In genomic region chr10:119396008-119396708, GRCh38 we compare ENCODE assay signal across 13 cellular contexts.
DNase-seq lines count a peak whose midpoint lies in the region; ATAC-seq and TF ChIP-seq lines count a peak whose summit lies in the region.
"Had no signal": no experiment of that assay in that cellular context is flagged by ENCODE, and none has a peak within 500 bp of the region (broad histone marks: within the 10 kb centered on the region; RNA-seq: fewer than 3 reads in every experiment).

No MANE protein-coding gene starts in this region.

- DNase-seq in NCI-H345 (lab: John Stamatoyannopoulos, UW) (peak; percentile 8), NCI-H345 treated with DMSO at 0.1 percent for 48 hours (lab: John Stamatoyannopoulos, UW; ENCODE audit: unreplicated experiment) (no peak), OCI-LY7 (ENCODE audit: low spot score) (no peak), left lung (no peak), substantia nigra (lab: John Stamatoyannopoulos, UW) (no peak), MCF 10A (ENCODE audit: unreplicated experiment) (no peak), CD1c-positive myeloid dendritic cell (ENCODE audit: extremely low spot score) (no peak)
- DNase-seq in CD8-positive, alpha-beta memory T cell = no peak
- DNase-seq: activated CD4-positive, alpha-beta T cell treated with anti-CD3 and anti-CD28 coated beads, Interleukin-2, amount 10 ng/mL, durations not matched to agents 7 days and 5 days; activated naive CD4-positive, alpha-beta T cell treated with anti-CD3 and anti-CD28 coated beads for 36 hours; foreskin melanocyte; NCI-H82 had no signal

- H4K20me1 ChIP-seq in OCI-LY7 (ENCODE audit: insufficient read depth, low read length) = no peaks in the 10 kb centered on the region

- H3K9me2 ChIP-seq in OCI-LY7 (ENCODE audit: insufficient read depth, low read length) = no peaks in the 10 kb centered on the region

- no peaks in the 10 kb centered on the region for H3K9me3 ChIP-seq in OCI-LY7 (ENCODE audit: low read length)
- no peaks in the 10 kb centered on the region for H3K9me3 ChIP-seq in left lung
- no peaks in the 10 kb centered on the region for H3K9me3 ChIP-seq in CD8-positive, alpha-beta memory T cell (ENCODE audit: low read length)
- H3K9me3 ChIP-seq: thoracic aorta had no signal

- no peaks in the 10 kb centered on the region for H3K4me1 Mint-ChIP-seq in MCF 10A (ENCODE audit: insufficient read depth, unreplicated experiment)
- H3K4me1 Mint-ChIP-seq in CD8-positive, alpha-beta memory T cell = peaks cover 6 to 13% (median 12%) of the 10 kb centered on the region in 3 donors
- H3K4me1 Mint-ChIP-seq: activated CD4-positive, alpha-beta T cell treated with anti-CD3 and anti-CD28 coated beads, Interleukin-2, amount 10 ng/mL, durations not matched to agents 7 days and 5 days had no signal

- H3K79me2 ChIP-seq in OCI-LY7 (ENCODE audit: insufficient read depth, low read depth, low read length) = no peaks in the 10 kb centered on the region

- no peak overlapping the region for H3K27ac Mint-ChIP-seq in MCF 10A (ENCODE audit: low read depth, unreplicated experiment)
- H3K27ac Mint-ChIP-seq in CD8-positive, alpha-beta memory T cell = peak overlapping the region in 2 of 8 donors; percentile 35 to 36
- H3K27ac Mint-ChIP-seq: activated CD4-positive, alpha-beta T cell treated with anti-CD3 and anti-CD28 coated beads, Interleukin-2, amount 10 ng/mL, durations not matched to agents 7 days and 5 days; activated naive CD4-positive, alpha-beta T cell treated with anti-CD3 and anti-CD28 coated beads for 36 hours had no signal

- no peak overlapping the region for H2AFZ ChIP-seq in OCI-LY7 (ENCODE audit: low read length)

- H3K9me3 Mint-ChIP-seq in MCF 10A (ENCODE audit: unreplicated experiment) = no peaks in the 10 kb centered on the region
- H3K9me3 Mint-ChIP-seq in CD8-positive, alpha-beta memory T cell = no peaks in the 10 kb centered on the region
- H3K9me3 Mint-ChIP-seq: activated CD4-positive, alpha-beta T cell treated with anti-CD3 and anti-CD28 coated beads, Interleukin-2, amount 10 ng/mL, durations not matched to agents 7 days and 5 days; activated naive CD4-positive, alpha-beta T cell treated with anti-CD3 and anti-CD28 coated beads for 36 hours had no signal

- no peaks in the 10 kb centered on the region for H3K36me3 ChIP-seq in OCI-LY7 (ENCODE audit: insufficient read depth, low read length)
- peaks cover 0 to 12% of the 10 kb centered on the region in 2 donors for H3K36me3 ChIP-seq in left lung
- no peaks in the 10 kb centered on the region for H3K36me3 ChIP-seq in CD8-positive, alpha-beta memory T cell (ENCODE audit: insufficient read depth, low read length)

- H3K4me1 ChIP-seq in OCI-LY7 (ENCODE audit: insufficient read depth, low read length, poor library complexity, severe bottlenecking) (peaks cover 18% of the 10 kb centered on the region), left lung (peaks cover 12 to 20% of the 10 kb centered on the region in 2 donors)
- H3K4me1 ChIP-seq in CD8-positive, alpha-beta memory T cell (ENCODE audit: insufficient read depth, low read length) = no peaks in the 10 kb centered on the region

- POLR2A ChIA-PET in OCI-LY7 (lab: Charles Lee) (interaction anchor here (1.1 to 1.4 kb wide), 2 partner anchors 9 to 11 kb away, joined by 3 to 5 read pairs; no protein-coding TSS in a partner anchor), MCF 10A (lab: Yijun Ruan, JAX) (no interaction called here)
- POLR2A ChIA-PET in CD8-positive, alpha-beta memory T cell (lab: Charles Lee) = no interaction called here

- H3K27me3 Mint-ChIP-seq in MCF 10A (ENCODE audit: insufficient read depth, unreplicated experiment) = no peaks in the 10 kb centered on the region
- no peaks in the 10 kb centered on the region for H3K27me3 Mint-ChIP-seq in CD8-positive, alpha-beta memory T cell
- H3K27me3 Mint-ChIP-seq: activated CD4-positive, alpha-beta T cell treated with anti-CD3 and anti-CD28 coated beads, Interleukin-2, amount 10 ng/mL, durations not matched to agents 7 days and 5 days had no signal

- CTCF ChIA-PET in OCI-LY7 (lab: Charles Lee; ENCODE audit: unreplicated experiment) = no interaction called here
- CTCF ChIA-PET in MCF 10A (lab: Yijun Ruan, JAX) = interaction anchor here (0.7 kb wide), 1 partner anchor 198 kb away, joined by 4 read pairs; no protein-coding TSS in a partner anchor
- CTCF ChIA-PET in CD8-positive, alpha-beta memory T cell (lab: Charles Lee) = no interaction called here

- H3K4me3 Mint-ChIP-seq in MCF 10A (ENCODE audit: unreplicated experiment) = no peak overlapping the region
- H3K4me3 Mint-ChIP-seq in CD8-positive, alpha-beta memory T cell = no peak overlapping the region
- H3K4me3 Mint-ChIP-seq: activated CD4-positive, alpha-beta T cell treated with anti-CD3 and anti-CD28 coated beads, Interleukin-2, amount 10 ng/mL, durations not matched to agents 7 days and 5 days; activated naive CD4-positive, alpha-beta T cell treated with anti-CD3 and anti-CD28 coated beads for 36 hours had no signal

- H3K4me3 ChIP-seq in OCI-LY7 (ENCODE audit: low read depth, low read length, poor library complexity, severe bottlenecking) (no peak overlapping the region), left lung (no peak overlapping the region)
- H3K4me3 ChIP-seq in CD8-positive, alpha-beta memory T cell (ENCODE audit: low read length) = no peak overlapping the region
- H3K4me3 ChIP-seq: thoracic aorta had no signal

- H3K4me2 ChIP-seq in OCI-LY7 (ENCODE audit: low read length) = peak overlapping the region; percentile 2; the same call in 1 of the 2 replicates

- H3K27ac ChIP-seq in OCI-LY7 (ENCODE audit: low read depth, low read length, poor library complexity, severe bottlenecking) (no peak overlapping the region), left lung (peak overlapping the region; percentile 65 to 90), substantia nigra (ENCODE audit: low read depth, low read length, poor library complexity, severe bottlenecking) (peak overlapping the region; percentile 9)
- H3K27ac ChIP-seq in CD8-positive, alpha-beta memory T cell (ENCODE audit: low read depth, low read length) = no peak overlapping the region

- no peaks in the 10 kb centered on the region for H3K27me3 ChIP-seq in left lung
- no peaks in the 10 kb centered on the region for H3K27me3 ChIP-seq in CD8-positive, alpha-beta memory T cell (ENCODE audit: insufficient read depth, low read length, poor library complexity, severe bottlenecking)

- TF ChIP-seq CTCF in OCI-LY7 (conservative IDR thresholded peaks at IDR 0.05; ENCODE audit: low read length) (no peak), left lung (IDR thresholded peaks at IDR 0.05) (no peak), MCF 10A (IDR thresholded peaks at IDR 0.05; ENCODE audit: unreplicated experiment) (no peak)

- ATAC-seq in left lung = no peak

- BruUV-seq in OCI-LY7 (replicated peaks; lab: Mats Ljungman, UMichigan) = no TSS peak
- BruUV-seq in MCF 10A (replicated peaks; lab: Mats Ljungman, UMichigan) = no TSS peak

- intact Hi-C loops in OCI-LY7 (cut with micrococcal nuclease; ENCODE audit: unreplicated experiment) = no loop called here
- intact Hi-C loops in left lung (cut with DNase I) = no loop called here
- intact Hi-C loops in MCF 10A (cut with micrococcal nuclease) = no loop called here

- H3K36me3 Mint-ChIP-seq in MCF 10A (ENCODE audit: insufficient read depth, unreplicated experiment) = peaks cover 6% of the 10 kb centered on the region
- peaks cover 0 to 31% (median 10%) of the 10 kb centered on the region in 3 donors for H3K36me3 Mint-ChIP-seq in CD8-positive, alpha-beta memory T cell

Comparison
In these comparisons a context has a peak if more than half of its experiments do, and no peak if none do; other contexts are left out.
1. H3K27ac ChIP-seq: peak in left lung (2 of 2) and substantia nigra (single experiment); none in OCI-LY7 (single experiment) and CD8-positive, alpha-beta memory T cell (single experiment).